ENCODE assay signal across 8 cellular contexts in genomic region chr12:51393676-51394545, GRCh38. TPM values are rescaled to one million over a fixed set of nuclear protein-coding genes. Genes with fewer than 3 reads are reported as not detected.
A peak's percentile ranks its signal among the peaks of the same experiment; 100 is the strongest.
DNase-seq lines count a peak whose midpoint lies in the region; ATAC-seq and TF ChIP-seq lines count a peak whose summit lies in the region.

No MANE protein-coding gene starts in this region.

- no peaks in the 10 kb centered on the region for H3K36me3 ChIP-seq in esophagus muscularis mucosa

- peaks cover 7% of the 10 kb centered on the region for H3K27me3 Mint-ChIP-seq in activated CD4-positive, alpha-beta memory T cell treated with anti-CD3 and anti-CD28 coated beads, Interleukin-2, amount 10 ng/mL, durations not matched to agents 7 days and 5 days

- H3K4me3 Mint-ChIP-seq in activated CD4-positive, alpha-beta memory T cell treated with anti-CD3 and anti-CD28 coated beads, Interleukin-2, amount 10 ng/mL, durations not matched to agents 7 days and 5 days: peak overlapping the region; percentile 76

- no peaks in the 10 kb centered on the region for H3K36me3 Mint-ChIP-seq in activated CD4-positive, alpha-beta memory T cell treated with anti-CD3 and anti-CD28 coated beads, Interleukin-2, amount 10 ng/mL, durations not matched to agents 7 days and 5 days (ENCODE audit: low read depth)

- H3K9me3 Mint-ChIP-seq in activated CD4-positive, alpha-beta memory T cell treated with anti-CD3 and anti-CD28 coated beads, Interleukin-2, amount 10 ng/mL, durations not matched to agents 7 days and 5 days: no peaks in the 10 kb centered on the region

- H3K27ac ChIP-seq in esophagus muscularis mucosa (replicated peaks in 1 of 4): peak overlapping the region in 3 of 4 donors; percentile 7 to 44 (median 23)

- POLR2A ChIA-PET in activated CD4-positive, alpha-beta memory T cell treated with anti-CD3 and anti-CD28 coated beads, Interleukin-2, amount 10 ng/mL, durations not matched to agents 7 days and 5 days (lab: Charles Lee): interaction anchor here (0.5 to 3.5 kb wide), 8 partner anchors 9 to 1034 kb away, joined by 3 to 34 read pairs (median 6); no protein-coding TSS in a partner anchor

- peak; percentile 42 for DNase-seq in Jurkat, Clone E6-1 (ENCODE audit: low read depth, low spot score)
- peak; percentile 69 for DNase-seq in activated CD4-positive, alpha-beta memory T cell treated with anti-CD3 and anti-CD28 coated beads, Interleukin-2, amount 10 ng/mL, durations not matched to agents 7 days and 5 days
- DNase-seq in esophagus muscularis mucosa (ENCODE audit: extremely low spot score) (no peak), SIG-M5 treated with dmso at 0.1 percent for 504 hours (lab: John Stamatoyannopoulos, UW; ENCODE audit: unreplicated experiment) (no peak), NCI-H748 (lab: John Stamatoyannopoulos, UW; ENCODE audit: unreplicated experiment) (no peak)
- peak; percentile 64 for DNase-seq in stimulated activated CD4-positive, alpha-beta T cell treated with anti-CD3 and anti-CD28 coated beads, Interleukin-4, amount 100 ng/mL, for 24 hours

- no peaks in the 10 kb centered on the region for H3K9me3 ChIP-seq in esophagus muscularis mucosa

- peak overlapping the region; percentile 96 for H3K27ac Mint-ChIP-seq in activated CD4-positive, alpha-beta memory T cell treated with anti-CD3 and anti-CD28 coated beads, Interleukin-2, amount 10 ng/mL, durations not matched to agents 7 days and 5 days

- peaks cover 13 to 22% (median 18%) of the 10 kb centered on the region in 4 donors for H3K4me1 ChIP-seq in esophagus muscularis mucosa

- TF ChIP-seq EP300 in esophagus muscularis mucosa (IDR thresholded peaks at IDR 0.05): no peak

- CTCF ChIA-PET in activated CD4-positive, alpha-beta memory T cell treated with anti-CD3 and anti-CD28 coated beads, Interleukin-2, amount 10 ng/mL, durations not matched to agents 7 days and 5 days (lab: Charles Lee): interaction anchor here (1.0 to 2.8 kb wide), 3 partner anchors 25 to 31 kb away, joined by 3 to 14 read pairs (median 4); partner anchors contain the start of gene SLC4A8

- H3K4me1 Mint-ChIP-seq in activated CD4-positive, alpha-beta memory T cell treated with anti-CD3 and anti-CD28 coated beads, Interleukin-2, amount 10 ng/mL, durations not matched to agents 7 days and 5 days: peaks cover 66% of the 10 kb centered on the region

- no peak overlapping the region for H3K4me3 ChIP-seq in Jurkat, Clone E6-1 (ENCODE audit: low read length)
- H3K4me3 ChIP-seq in esophagus muscularis mucosa: no peak overlapping the region

- ATAC-seq in HG03045 (IDR thresholded peaks at IDR 0.05; ENCODE audit: unreplicated experiment) (no peak), GM21576 (IDR thresholded peaks at IDR 0.05; ENCODE audit: unreplicated experiment) (no peak)

- TF ChIP-seq POLR2A in esophagus muscularis mucosa (IDR thresholded peaks at IDR 0.05; ENCODE audit: low read depth): no peak

- intact Hi-C loops in esophagus muscularis mucosa (cut with DNase I): no loop called here

- 76% methylated on average over 14 of the region's 14 CpGs for WGBS in esophagus muscularis mucosa

- peaks cover 0 to 48% (median 18%) of the 10 kb centered on the region in 4 donors for H3K27me3 ChIP-seq in esophagus muscularis mucosa

- TF ChIP-seq CTCF in esophagus muscularis mucosa (IDR thresholded peaks at IDR 0.05): no peak

RNA-seq across cellular contexts. Expression of gene GALNT6, which starts 2.7 kb away (rescaled TPM):
- polyA plus RNA-seq in Jurkat, Clone E6-1 (2012; ENCODE audit: insufficient read depth, insufficient read length): 28.3 TPM
- 10 to 100 TPM; 17.8 to 18.6 TPM for total RNA-seq in activated CD4-positive, alpha-beta memory T cell treated with anti-CD3 and anti-CD28 coated beads, Interleukin-2, amount 10 ng/mL, durations not matched to agents 7 days and 5 days
- 1 to 10 TPM; 1.4 to 5.8 (median 3.1) TPM for total RNA-seq in esophagus muscularis mucosa

RNA-seq across cellular contexts. Expression of gene SLC4A8, which starts 30.7 kb away (rescaled TPM):
- 4.1 TPM for polyA plus RNA-seq in Jurkat, Clone E6-1 (2012; ENCODE audit: insufficient read depth, insufficient read length)
- 1 to 10 TPM; 5.2 to 5.4 TPM for total RNA-seq in activated CD4-positive, alpha-beta memory T cell treated with anti-CD3 and anti-CD28 coated beads, Interleukin-2, amount 10 ng/mL, durations not matched to agents 7 days and 5 days
- 1 to 10 TPM in 1 of 4 donors, under 1 TPM in 3; 0.46 to 1.7 (median 0.90) TPM for total RNA-seq in esophagus muscularis mucosa

RNA-seq across cellular contexts. Expression of gene CELA1, which starts 47.4 kb away (rescaled TPM):
- not detected for polyA plus RNA-seq in Jurkat, Clone E6-1 (2012; ENCODE audit: insufficient read depth, insufficient read length)
- total RNA-seq in activated CD4-positive, alpha-beta memory T cell treated with anti-CD3 and anti-CD28 coated beads, Interleukin-2, amount 10 ng/mL, durations not matched to agents 7 days and 5 days: not detected
- not detected for total RNA-seq in esophagus muscularis mucosa

Comparison
In these comparisons a context has a peak if more than half of its experiments do, and no peak if none do; other contexts are left out.
1. DNase-seq: peak in Jurkat, Clone E6-1 (single experiment), activated CD4-positive, alpha-beta memory T cell treated with anti-CD3 and anti-CD28 coated beads, Interleukin-2, amount 10 ng/mL, durations not matched to agents 7 days and 5 days (single experiment) and stimulated activated CD4-positive, alpha-beta T cell treated with anti-CD3 and anti-CD28 coated beads, Interleukin-4, amount 100 ng/mL, for 24 hours (single experiment); none in esophagus muscularis mucosa (single experiment), SIG-M5 treated with dmso at 0.1 percent for 504 hours (single experiment) and NCI-H748 (single experiment).